Comparison of ENCODE assay signal across 19 cellular contexts in genomic region chr3:185728630-185729334, GRCh38.
DNase-seq lines count a peak whose midpoint lies in the region; ATAC-seq, FAIRE-seq and TF ChIP-seq lines count a peak whose summit lies in the region.
"Had no signal": no experiment of that assay in that cellular context is flagged by ENCODE, and none has a peak within 500 bp of the region (broad histone marks: within the 10 kb centered on the region; RNA-seq: fewer than 3 reads in every experiment).

No MANE protein-coding gene starts in this region.

- POLR2A ChIA-PET in PC-9 (lab: Charles Lee; ENCODE audit: unreplicated experiment) = interaction anchor here (0.6 kb wide), 1 partner anchor 1098 kb away, joined by 5 read pairs; no protein-coding TSS in a partner anchor
- POLR2A ChIA-PET in H1 (lab: Charles Lee; ENCODE audit: partially characterized antibody) = no interaction called here
- POLR2A ChIA-PET in activated CD8-positive, alpha-beta T cell treated with anti-CD3 and anti-CD28 coated beads for 36 hours (lab: Charles Lee) = no interaction called here

- ATAC-seq in activated CD8-positive, alpha-beta T cell treated with anti-CD3 and anti-CD28 coated beads for 36 hours = no peak
- ATAC-seq: activated CD8-positive, alpha-beta memory T cell treated with anti-CD3 and anti-CD28 coated beads, Interleukin-2, amount 10 ng/mL, durations not matched to agents 7 days and 5 days; left ventricle myocardium superior; sciatic nerve had no signal

- peak; percentile 46 for DNase-seq in GM03348 (ENCODE audit: low spot score)
- peak in 1 of 2 experiments; percentile 46 for DNase-seq in PC-9
- DNase-seq in H1 (ENCODE audit: low read depth in 1 of 2, low spot score in 2 of 2) = no peak
- peak; percentile 61 for DNase-seq in osteoblast (ENCODE audit: insufficient read length, low spot score, missing footprints)
- DNase-seq in activated gamma-delta T cell treated with Interleukin-2 at 50 U/mL for 16 hours = no peak
- DNase-seq in activated CD8-positive, alpha-beta memory T cell treated with anti-CD3 and anti-CD28 coated beads for 24 hours = no peak
- DNase-seq in activated CD8-positive, alpha-beta T cell treated with anti-CD3 and anti-CD28 coated beads for 36 hours = no peak
- no peak for DNase-seq in posterior vena cava (ENCODE audit: low spot score)
- DNase-seq: activated CD8-positive, alpha-beta memory T cell treated with anti-CD3 and anti-CD28 coated beads, Interleukin-2, amount 10 ng/mL, durations not matched to agents 7 days and 5 days; activated naive CD4-positive, alpha-beta T cell treated with anti-CD3 and anti-CD28 coated beads for 36 hours; COR-L47; hypothalamus; left ventricle myocardium superior; NCI-H2171 treated with DMSO at 0.1 percent for 48 hours; nephron progenitor cell had no signal

- H3K27me3 Mint-ChIP-seq in activated CD8-positive, alpha-beta T cell treated with anti-CD3 and anti-CD28 coated beads for 36 hours = peaks cover 6% of the 10 kb centered on the region
- H3K27me3 Mint-ChIP-seq: stimulated activated naive CD8-positive, alpha-beta T cell treated with anti-CD3 and anti-CD28 coated beads, Interleukin-15, Interleukin-2, amounts not matched to agents 100 ng/mL and 50 ng/mL, for 24 hours had no signal

- no peak for FAIRE-seq in H1 (lab: Jason Lieb, UNC)

- H3K9me3 ChIP-seq in PC-9 (ENCODE audit: insufficient read depth, low read depth) (no peaks in the 10 kb centered on the region), H1 (ENCODE audit: insufficient read depth in 2 of 2, low read depth in 1 of 2, low read length in 1 of 2) (no peaks in the 10 kb centered on the region), osteoblast (ENCODE audit: low read depth, low read length) (no peaks in the 10 kb centered on the region)

- intact Hi-C loops in PC-9 (cut with micrococcal nuclease; ENCODE audit: unreplicated experiment) (no loop called here), posterior vena cava (cut with DNase I) (loop anchor here in 1 of 2 donors (2.0 kb wide), 1 partner anchor 26 kb away; no protein-coding TSS in a partner anchor)
- intact Hi-C loops in activated CD8-positive, alpha-beta T cell treated with anti-CD3 and anti-CD28 coated beads for 36 hours (cut with micrococcal nuclease) = no loop called here

- no peak overlapping the region for H3K56ac ChIP-seq in H1 (replicated peaks; ENCODE audit: insufficient read length, low read depth, low read length)

- H2BK12ac ChIP-seq in H1 (ENCODE audit: low read depth, low read length) = 0 out of 2 replicates have a peak overlapping the region, but pooled peaks have one; percentile 31

- no peaks in the 10 kb centered on the region for H3K4me1 Mint-ChIP-seq in activated CD8-positive, alpha-beta T cell treated with anti-CD3 and anti-CD28 coated beads for 36 hours (ENCODE audit: low read depth)
- H3K4me1 Mint-ChIP-seq: activated CD8-positive, alpha-beta memory T cell treated with anti-CD3 and anti-CD28 coated beads, Interleukin-2, amount 10 ng/mL, durations not matched to agents 7 days and 5 days; central memory CD8-positive, alpha-beta T cell had no signal

- no peaks in the 10 kb centered on the region for H3K23me2 ChIP-seq in H1 (ENCODE audit: low read depth, low read length)

- no peaks in the 10 kb centered on the region for H3K9me2 ChIP-seq in PC-9 (ENCODE audit: insufficient read depth)

- H2BK15ac ChIP-seq in H1 (ENCODE audit: low read length) = no peak overlapping the region

- H2AFZ ChIP-seq in PC-9 = no peak overlapping the region
- no peak overlapping the region for H2AFZ ChIP-seq in H1 (ENCODE audit: low read length)
- H2AFZ ChIP-seq in osteoblast (ENCODE audit: low read length) = no peak overlapping the region

- no peak overlapping the region for H4K5ac ChIP-seq in H1 (ENCODE audit: insufficient read length, low read depth, low read length)

- no peak overlapping the region for H4K91ac ChIP-seq in H1 (replicated peaks; ENCODE audit: insufficient read length, low read length)

- H3K79me2 ChIP-seq in PC-9 (ENCODE audit: low read depth) (peaks cover 96% of the 10 kb centered on the region), H1 (ENCODE audit: control insufficient read depth in 1 of 2, insufficient read depth in 2 of 2, low read length in 2 of 2) (peaks cover 0 to 94% of the 10 kb centered on the region in 2 experiments; a peak in 3 of 4 replicates), osteoblast (ENCODE audit: insufficient read depth, low read length) (peaks cover 68% of the 10 kb centered on the region)

- H3K4me1 ChIP-seq in PC-9 (replicated peaks; ENCODE audit: insufficient read depth) (peaks cover 62% of the 10 kb centered on the region), H1 (replicated peaks in 1 of 4; ENCODE audit: control insufficient read depth in 3 of 4, insufficient read depth in 4 of 4, low read length in 3 of 4) (peaks cover 2 to 42% (median 34%) of the 10 kb centered on the region in 4 experiments; a peak in 6 of 7 replicates), osteoblast (ENCODE audit: insufficient read depth, low read length) (peaks cover 53% of the 10 kb centered on the region)

- H3K27ac ChIP-seq in PC-9 (peak overlapping the region; percentile 89), H1 (ENCODE audit: low read depth, low read length) (no peak overlapping the region), osteoblast (ENCODE audit: low read depth, low read length) (peak overlapping the region; percentile 89)
- H3K27ac ChIP-seq: VCaP had no signal

- H3K4me3 Mint-ChIP-seq in activated CD8-positive, alpha-beta T cell treated with anti-CD3 and anti-CD28 coated beads for 36 hours = no peak overlapping the region
- H3K4me3 Mint-ChIP-seq: activated CD8-positive, alpha-beta memory T cell treated with anti-CD3 and anti-CD28 coated beads, Interleukin-2, amount 10 ng/mL, durations not matched to agents 7 days and 5 days; activated naive CD4-positive, alpha-beta T cell treated with anti-CD3 and anti-CD28 coated beads for 36 hours; central memory CD8-positive, alpha-beta T cell; nephron progenitor cell; stimulated activated naive CD8-positive, alpha-beta T cell treated with anti-CD3 and anti-CD28 coated beads, Interleukin-15, Interleukin-2, amounts not matched to agents 100 ng/mL and 50 ng/mL, for 24 hours had no signal

- peak overlapping the region; percentile 75; the same call in 1 of the 2 replicates for H2AK5ac ChIP-seq in H1 (ENCODE audit: low read depth, low read length)

- H3K36me3 ChIP-seq in PC-9 (ENCODE audit: low read depth) = 0 out of 2 replicates have a peak, but pooled peaks cover 9% of the 10 kb centered on the region
- H3K36me3 ChIP-seq in H1 (ENCODE audit: control insufficient read depth in 2 of 4, insufficient read depth in 4 of 4, low read length in 3 of 4) = no peaks in the 10 kb centered on the region
- H3K36me3 ChIP-seq in osteoblast (ENCODE audit: insufficient read depth, low read length) = peaks cover 4% of the 10 kb centered on the region

- no peak for TF ChIP-seq EP300 in H1 (IDR thresholded peaks at IDR 0.05; ENCODE audit: borderline replicate concordance in 1 of 2, low read depth in 2 of 2, low read length in 2 of 2)

- no peak overlapping the region for H3K4ac ChIP-seq in H1 (replicated peaks; ENCODE audit: insufficient read length, low read depth, low read length)

- 0 out of 2 replicates have a peak overlapping the region, but pooled peaks have one; percentile 42 for H2BK5ac ChIP-seq in H1 (ENCODE audit: low read depth, low read length)

- no peak for TF ChIP-seq RAD21 in H1 (IDR thresholded peaks at IDR 0.05 in 1 of 2, conservative IDR thresholded peaks at IDR 0.05 in 1 of 2; ENCODE audit: low read depth in 2 of 2, low read length in 2 of 2)

- no peaks in the 10 kb centered on the region for H3K36me3 Mint-ChIP-seq in activated CD8-positive, alpha-beta T cell treated with anti-CD3 and anti-CD28 coated beads for 36 hours (ENCODE audit: low read depth)
- H3K36me3 Mint-ChIP-seq: activated CD8-positive, alpha-beta memory T cell treated with anti-CD3 and anti-CD28 coated beads, Interleukin-2, amount 10 ng/mL, durations not matched to agents 7 days and 5 days had no signal

- H2BK20ac ChIP-seq in H1 (ENCODE audit: low read length) = no peak overlapping the region

- H3K18ac ChIP-seq in H1 (ENCODE audit: extremely low read depth, low read length) = no peak overlapping the region

- no peaks in the 10 kb centered on the region for H3K9me3 Mint-ChIP-seq in activated CD8-positive, alpha-beta T cell treated with anti-CD3 and anti-CD28 coated beads for 36 hours
- H3K9me3 Mint-ChIP-seq: activated naive CD4-positive, alpha-beta T cell treated with anti-CD3 and anti-CD28 coated beads for 36 hours; central memory CD8-positive, alpha-beta T cell; nephron progenitor cell; stimulated activated naive CD8-positive, alpha-beta T cell treated with anti-CD3 and anti-CD28 coated beads, Interleukin-15, Interleukin-2, amounts not matched to agents 100 ng/mL and 50 ng/mL, for 24 hours had no signal

- H3K79me1 ChIP-seq in H1 (ENCODE audit: low read depth, low read length) = peaks cover 8% of the 10 kb centered on the region; the same call in 1 of the 2 replicates

- WGBS in H1 (ENCODE audit: extremely low coverage in 1 of 2, insufficient coverage in 1 of 2, insufficient read length in 1 of 2, insufficient replicate concordance in 2 of 2, low coverage in 1 of 2, low lambda C conversion rate in 2 of 2, missing lambda C conversion rate in 1 of 2), 2 experiments = 92% methylated on average over 10 of the region's 10 CpGs; no CpG with 5 or more reads in 1 of the 2 experiments

- TF ChIP-seq CTCF in PC-9 (conservative IDR thresholded peaks at IDR 0.05) (no peak), H1 (IDR thresholded peaks at IDR 0.05; ENCODE audit: control extremely low read depth in 1 of 3, insufficient read depth in 1 of 3, low read depth in 1 of 3, low read length in 3 of 3) (no peak), osteoblast (IDR thresholded peaks at IDR 0.05; ENCODE audit: extremely low read depth, low read depth, low read length) (no peak)
- TF ChIP-seq CTCF in activated CD8-positive, alpha-beta T cell treated with anti-CD3 and anti-CD28 coated beads for 36 hours (IDR thresholded peaks at IDR 0.05) = no peak

- H3F3A ChIP-seq in PC-9 (ENCODE audit: insufficient read depth, low read depth) = peaks cover 61% of the 10 kb centered on the region

- TF ChIP-seq POLR2A in H1 (IDR thresholded peaks at IDR 0.05; ENCODE audit: control extremely low read depth in 1 of 2, low read depth in 2 of 2, low read length in 2 of 2) = no peak

- H3K4me3 ChIP-seq in PC-9 (no peak overlapping the region), H1 (ENCODE audit: extremely low read depth in 1 of 4, insufficient read depth in 2 of 4, low read depth in 3 of 4, low read length in 4 of 4) (no peak overlapping the region), osteoblast (ENCODE audit: insufficient read depth, low read length) (peak overlapping the region; percentile 26)

- H3K27me3 ChIP-seq in PC-9 (ENCODE audit: insufficient read depth, low read depth) = no peaks in the 10 kb centered on the region
- no peaks in the 10 kb centered on the region for H3K27me3 ChIP-seq in H1 (replicated peaks in 1 of 4; ENCODE audit: control insufficient read depth in 3 of 4, extremely low read depth in 1 of 4, insufficient read depth in 3 of 4, low read length in 3 of 4)
- H3K27me3 ChIP-seq in osteoblast (ENCODE audit: insufficient read depth, low read length) = no peaks in the 10 kb centered on the region

- CTCF ChIA-PET in PC-9 (lab: Charles Lee) (interaction anchor here (0.6 to 0.8 kb wide), 2 partner anchors 59 to 214 kb away, joined by 3 to 5 read pairs; no protein-coding TSS in a partner anchor), H1 (lab: Charles Lee; ENCODE audit: partially characterized antibody) (interaction anchor here (0.7 to 21.4 kb wide), 3 partner anchors 13 to 113 kb away, joined by 3 to 345 read pairs (median 5); no protein-coding TSS in a partner anchor)
- CTCF ChIA-PET in activated CD8-positive, alpha-beta T cell treated with anti-CD3 and anti-CD28 coated beads for 36 hours (lab: Charles Lee) = interaction anchor here (2.7 kb wide), 1 partner anchor 68 kb away, joined by 8 read pairs; no protein-coding TSS in a partner anchor

- no peak overlapping the region for H4K8ac ChIP-seq in H1 (ENCODE audit: extremely low read depth, insufficient read depth, low read length)

- no peak overlapping the region for H3K23ac ChIP-seq in H1 (ENCODE audit: insufficient read length)

- no TSS peak for BruUV-seq in PC-9 (replicated peaks; lab: Mats Ljungman, UMichigan)

- H4K20me1 ChIP-seq in PC-9 (ENCODE audit: insufficient read depth) (peaks cover 17% of the 10 kb centered on the region), H1 (replicated peaks in 1 of 2; ENCODE audit: control insufficient read depth in 1 of 2, insufficient read depth in 2 of 2, low read length in 2 of 2) (peaks cover 5 to 24% of the 10 kb centered on the region in 2 experiments), osteoblast (ENCODE audit: insufficient read depth, low read length) (peaks cover under 1% of the 10 kb centered on the region)

- H3K4me2 ChIP-seq in PC-9 (peak overlapping the region; percentile 55), H1 (ENCODE audit: insufficient read depth in 1 of 2, low read depth in 2 of 2, low read length in 2 of 2) (no peak overlapping the region), osteoblast (ENCODE audit: insufficient read depth, low read length) (peak overlapping the region; percentile 65)

- no peak overlapping the region for H2BK120ac ChIP-seq in H1 (replicated peaks; ENCODE audit: low read depth, low read length)

- no peak overlapping the region for H3K14ac ChIP-seq in H1 (ENCODE audit: insufficient read length)

- no peak overlapping the region for H3K27ac Mint-ChIP-seq in activated CD8-positive, alpha-beta T cell treated with anti-CD3 and anti-CD28 coated beads for 36 hours
- H3K27ac Mint-ChIP-seq: activated CD8-positive, alpha-beta memory T cell treated with anti-CD3 and anti-CD28 coated beads, Interleukin-2, amount 10 ng/mL, durations not matched to agents 7 days and 5 days; activated naive CD4-positive, alpha-beta T cell treated with anti-CD3 and anti-CD28 coated beads for 36 hours; stimulated activated naive CD8-positive, alpha-beta T cell treated with anti-CD3 and anti-CD28 coated beads, Interleukin-15, Interleukin-2, amounts not matched to agents 100 ng/mL and 50 ng/mL, for 24 hours had no signal

- H3K9ac ChIP-seq in H1 (replicated peaks in 1 of 4; ENCODE audit: extremely low read depth in 1 of 4, low read depth in 3 of 4, low read length in 3 of 4) = no peak overlapping the region; a peak in 1 of 7 replicates

Comparison
In these comparisons a context has a peak if more than half of its experiments do, and no peak if none do; other contexts are left out.
1. DNase-seq: peak in GM03348 (single experiment) and osteoblast (single experiment); none in H1 (0 of 2), activated gamma-delta T cell treated with Interleukin-2 at 50 U/mL for 16 hours (single experiment), activated CD8-positive, alpha-beta memory T cell treated with anti-CD3 and anti-CD28 coated beads for 24 hours (single experiment), activated CD8-positive, alpha-beta T cell treated with anti-CD3 and anti-CD28 coated beads for 36 hours (single experiment) and posterior vena cava (single experiment).
2. H3K4me2 ChIP-seq: peak in PC-9 (single experiment) and osteoblast (single experiment); none in H1 (0 of 2).